Comparison of ENCODE assay signal across 1 cellular context in the genomic region with DNA sequence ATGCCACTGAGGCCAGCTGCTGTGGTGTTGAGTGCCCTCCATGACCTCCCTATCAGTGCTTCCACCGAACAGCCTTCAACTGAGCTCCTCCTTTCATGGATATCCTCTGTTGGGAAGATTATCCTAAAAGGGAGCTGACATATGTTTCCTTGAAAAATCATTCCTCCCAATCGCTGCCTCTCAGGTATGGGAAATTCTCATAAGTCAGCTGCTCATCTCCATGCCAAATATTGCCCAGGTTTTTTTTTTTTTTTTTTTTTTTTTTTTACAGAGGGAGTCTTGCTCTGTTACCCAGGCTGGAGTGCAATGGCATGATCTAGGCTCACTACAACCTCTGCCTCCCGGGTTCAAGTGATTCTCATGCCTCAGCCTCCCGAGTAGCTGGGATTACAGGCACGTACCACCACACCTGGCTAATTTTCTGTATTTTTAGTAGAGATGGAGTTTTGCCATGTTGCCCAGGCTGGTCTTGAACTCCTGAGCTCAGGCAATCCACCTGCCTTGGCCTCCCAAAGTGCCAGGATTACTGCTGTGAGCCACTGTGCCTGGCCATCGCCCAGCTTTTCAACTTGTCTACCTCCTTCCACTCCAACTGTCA.
TF ChIP-seq lines count a peak whose summit lies in the region.

No MANE protein-coding gene starts in this region.

TF ChIP-seq in GM12878, 131 proteins besides CTCF, POLR2A, EP300 and RAD21:
- TF ChIP-seq CBX5 (IDR thresholded peaks at IDR 0.05; ENCODE audit: low read depth) (0 out of 2 replicates have a peak, but pooled peaks have one; percentile 77), ZNF384 (IDR thresholded peaks at IDR 0.05; ENCODE audit: borderline replicate concordance, low read depth, low read length) (peak; percentile 28; the same call in 1 of the 2 replicates)
